In the genomic region with DNA sequence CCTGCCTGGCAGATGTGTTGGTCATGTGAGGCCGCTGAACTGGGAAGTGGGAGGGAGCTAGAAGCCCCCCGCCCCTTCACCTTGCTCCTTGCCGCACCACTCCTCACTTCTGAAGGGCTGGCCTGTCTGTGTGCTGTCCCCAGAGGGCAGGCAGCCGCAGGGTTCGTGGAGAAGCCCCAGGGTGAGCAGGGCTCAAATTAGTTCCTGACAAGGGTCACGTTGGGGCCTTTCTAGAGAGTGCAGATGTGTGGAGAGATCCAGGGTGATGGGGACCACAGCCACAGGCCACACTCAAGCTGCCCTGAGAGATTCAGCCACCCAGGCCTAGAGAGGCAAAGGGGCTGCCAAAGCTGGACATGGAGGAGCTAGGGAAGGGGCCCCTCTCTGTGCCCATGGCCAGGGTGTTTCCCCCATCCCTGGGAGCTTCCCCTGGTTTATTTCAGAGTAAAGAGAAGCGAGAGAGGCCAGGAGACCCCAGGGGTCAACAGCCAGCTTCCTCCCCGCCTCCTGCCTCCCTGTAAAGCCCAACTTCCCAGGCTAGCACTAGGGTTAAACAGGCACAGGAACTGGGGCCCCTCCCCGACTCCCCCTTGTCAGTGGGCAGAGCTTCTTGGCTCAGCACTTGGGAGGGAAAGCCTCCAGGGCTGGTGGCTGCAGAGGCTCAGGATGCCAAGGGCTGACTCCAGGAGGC, we compare ENCODE assay signal across 1 cellular context.
TF ChIP-seq lines count a peak whose summit lies in the region.

No MANE protein-coding gene starts in this region.

TF ChIP-seq in HEK293, 187 proteins besides CTCF, POLR2A, EP300 and RAD21 (continued from another document):
- TF ChIP-seq, protein P1, sequence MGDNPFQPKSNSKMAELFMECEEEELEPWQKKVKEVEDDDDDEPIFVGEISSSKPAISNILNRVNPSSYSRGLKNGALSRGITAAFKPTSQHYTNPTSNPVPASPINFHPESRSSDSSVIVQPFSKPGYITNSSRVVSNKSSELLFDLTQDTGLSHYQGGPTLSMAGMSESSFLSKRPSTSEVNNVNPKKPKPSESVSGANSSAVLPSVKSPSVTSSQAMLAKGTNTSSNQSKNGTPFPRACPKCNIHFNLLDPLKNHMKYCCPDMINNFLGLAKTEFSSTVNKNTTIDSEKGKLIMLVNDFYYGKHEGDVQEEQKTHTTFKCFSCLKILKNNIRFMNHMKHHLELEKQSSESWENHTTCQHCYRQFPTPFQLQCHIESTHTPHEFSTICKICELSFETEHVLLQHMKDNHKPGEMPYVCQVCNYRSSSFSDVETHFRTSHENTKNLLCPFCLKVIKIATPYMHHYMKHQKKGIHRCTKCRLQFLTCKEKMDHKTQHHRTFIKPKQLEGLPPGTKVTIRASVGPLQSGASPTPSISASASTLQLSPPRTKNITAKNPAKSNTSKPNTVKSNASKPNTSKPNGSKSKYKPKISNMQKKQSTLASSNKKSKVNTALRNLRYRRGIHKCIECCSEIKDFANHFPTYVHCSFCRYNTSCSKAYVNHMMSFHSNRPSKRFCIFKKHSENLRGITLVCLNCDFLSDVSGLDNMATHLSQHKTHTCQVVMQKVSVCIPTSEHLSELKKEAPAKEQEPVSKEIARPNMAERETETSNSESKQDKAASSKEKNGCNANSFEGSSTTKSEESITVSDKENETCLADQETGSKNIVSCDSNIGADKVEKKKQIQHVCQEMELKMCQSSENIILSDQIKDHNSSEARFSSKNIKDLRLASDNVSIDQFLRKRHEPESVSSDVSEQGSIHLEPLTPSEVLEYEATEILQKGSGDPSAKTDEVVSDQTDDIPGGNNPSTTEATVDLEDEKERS (tag by site-specific recombination; IDR thresholded peaks at IDR 0.05): no peak
- TF ChIP-seq ZNF138 (tag by site-specific recombination; IDR thresholded peaks at IDR 0.05; ENCODE audit: borderline replicate concordance) (no peak), SALL2 (tag by site-specific recombination; IDR thresholded peaks at IDR 0.05; ENCODE audit: borderline replicate concordance) (no peak), REPIN1 (tag by site-specific recombination; IDR thresholded peaks at IDR 0.05; ENCODE audit: low read depth) (no peak), ZNF184 (tag by site-specific recombination; IDR thresholded peaks at IDR 0.05) (no peak), ZNF19 (tag by site-specific recombination; IDR thresholded peaks at IDR 0.05; ENCODE audit: low read depth) (no peak)
